1 cellular context compared by ENCODE assay signal in genomic region chr19:52941523-52941922, GRCh38.
TF ChIP-seq lines count a peak whose summit lies in the region.
"Not testable (repeated sequence)": the region's sequence is repeated elsewhere in the genome, so short reads cannot be mapped to it uniquely, and the experiment has no call there.

No MANE protein-coding gene starts in this region.

TF ChIP-seq in K562, 482 proteins besides CTCF, POLR2A, EP300 and RAD21:
- TF ChIP-seq POLR2B (IDR thresholded peaks at IDR 0.05; ENCODE audit: low read depth, partially characterized antibody): peak; percentile 17
- peak; percentile 12; the same call in 1 of the 2 replicates for TF ChIP-seq PKNOX1 (IDR thresholded peaks at IDR 0.05)
- TF ChIP-seq, protein P1, sequence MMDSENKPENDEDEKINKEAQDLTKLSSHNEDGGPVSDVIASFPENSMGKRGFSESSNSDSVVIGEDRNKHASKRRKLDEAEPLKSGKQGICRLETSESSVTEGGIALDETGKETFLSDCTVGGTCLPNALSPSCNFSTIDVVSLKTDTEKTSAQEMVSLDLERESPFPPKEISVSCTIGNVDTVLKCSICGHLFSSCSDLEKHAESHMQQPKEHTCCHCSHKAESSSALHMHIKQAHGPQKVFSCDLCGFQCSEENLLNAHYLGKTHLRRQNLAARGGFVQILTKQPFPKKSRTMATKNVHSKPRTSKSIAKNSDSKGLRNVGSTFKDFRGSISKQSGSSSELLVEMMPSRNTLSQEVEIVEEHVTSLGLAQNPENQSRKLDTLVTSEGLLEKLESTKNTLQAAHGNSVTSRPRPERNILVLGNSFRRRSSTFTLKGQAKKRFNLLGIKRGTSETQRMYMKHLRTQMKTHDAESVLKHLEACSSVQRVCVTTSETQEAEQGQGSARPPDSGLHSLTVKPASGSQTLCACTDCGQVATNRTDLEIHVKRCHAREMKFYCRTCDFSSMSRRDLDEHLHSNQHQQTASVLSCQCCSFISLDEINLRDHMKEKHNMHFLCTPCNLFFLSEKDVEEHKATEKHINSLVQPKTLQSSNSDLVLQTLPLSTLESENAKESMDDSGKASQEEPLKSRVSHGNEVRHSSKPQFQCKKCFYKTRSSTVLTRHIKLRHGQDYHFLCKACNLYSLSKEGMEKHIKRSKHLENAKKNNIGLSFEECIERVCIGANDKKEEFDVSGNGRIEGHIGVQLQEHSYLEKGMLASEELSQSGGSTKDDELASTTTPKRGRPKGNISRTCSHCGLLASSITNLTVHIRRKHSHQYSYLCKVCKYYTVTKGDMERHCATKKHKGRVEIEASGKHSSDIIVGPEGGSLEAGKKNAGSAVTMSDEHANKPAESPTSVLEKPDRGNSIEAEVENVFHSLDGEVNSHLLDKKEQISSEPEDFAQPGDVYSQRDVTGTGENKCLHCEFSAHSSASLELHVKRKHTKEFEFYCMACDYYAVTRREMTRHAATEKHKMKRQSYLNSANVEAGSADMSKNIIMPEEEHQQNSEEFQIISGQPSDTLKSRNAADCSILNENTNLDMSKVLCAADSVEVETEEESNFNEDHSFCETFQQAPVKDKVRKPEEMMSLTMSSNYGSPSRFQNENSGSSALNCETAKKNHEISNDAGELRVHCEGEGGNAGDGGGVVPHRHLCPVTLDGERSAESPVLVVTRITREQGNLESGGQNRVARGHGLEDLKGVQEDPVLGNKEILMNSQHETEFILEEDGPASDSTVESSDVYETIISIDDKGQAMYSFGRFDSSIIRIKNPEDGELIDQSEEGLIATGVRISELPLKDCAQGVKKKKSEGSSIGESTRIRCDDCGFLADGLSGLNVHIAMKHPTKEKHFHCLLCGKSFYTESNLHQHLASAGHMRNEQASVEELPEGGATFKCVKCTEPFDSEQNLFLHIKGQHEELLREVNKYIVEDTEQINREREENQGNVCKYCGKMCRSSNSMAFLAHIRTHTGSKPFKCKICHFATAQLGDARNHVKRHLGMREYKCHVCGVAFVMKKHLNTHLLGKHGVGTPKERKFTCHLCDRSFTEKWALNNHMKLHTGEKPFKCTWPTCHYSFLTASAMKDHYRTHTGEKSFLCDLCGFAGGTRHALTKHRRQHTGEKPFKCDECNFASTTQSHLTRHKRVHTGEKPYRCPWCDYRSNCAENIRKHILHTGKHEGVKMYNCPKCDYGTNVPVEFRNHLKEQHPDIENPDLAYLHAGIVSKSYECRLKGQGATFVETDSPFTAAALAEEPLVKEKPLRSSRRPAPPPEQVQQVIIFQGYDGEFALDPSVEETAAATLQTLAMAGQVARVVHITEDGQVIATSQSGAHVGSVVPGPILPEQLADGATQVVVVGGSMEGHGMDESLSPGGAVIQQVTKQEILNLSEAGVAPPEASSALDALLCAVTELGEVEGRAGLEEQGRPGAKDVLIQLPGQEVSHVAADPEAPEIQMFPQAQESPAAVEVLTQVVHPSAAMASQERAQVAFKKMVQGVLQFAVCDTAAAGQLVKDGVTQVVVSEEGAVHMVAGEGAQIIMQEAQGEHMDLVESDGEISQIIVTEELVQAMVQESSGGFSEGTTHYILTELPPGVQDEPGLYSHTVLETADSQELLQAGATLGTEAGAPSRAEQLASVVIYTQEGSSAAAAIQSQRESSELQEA (IDR thresholded peaks at IDR 0.05; ENCODE audit: low read depth): peak; percentile 39; the same call in 1 of the 2 replicates
- peak; percentile 66; the same call in 1 of the 2 replicates for TF ChIP-seq HLTF (IDR thresholded peaks at IDR 0.05)
- 0 out of 2 replicates have a peak, but pooled peaks have one; percentile 54 for TF ChIP-seq OTX1 (CRISPR knock-in tag; IDR thresholded peaks at IDR 0.05)
- TF ChIP-seq MTA2 (IDR thresholded peaks at IDR 0.05; ENCODE audit: low read depth): 0 out of 2 replicates have a peak, but pooled peaks have one; percentile 8
- peak; percentile 28 for TF ChIP-seq BRD9 (IDR thresholded peaks at IDR 0.05; ENCODE audit: low read depth, partially characterized antibody)
- TF ChIP-seq, protein P2, sequence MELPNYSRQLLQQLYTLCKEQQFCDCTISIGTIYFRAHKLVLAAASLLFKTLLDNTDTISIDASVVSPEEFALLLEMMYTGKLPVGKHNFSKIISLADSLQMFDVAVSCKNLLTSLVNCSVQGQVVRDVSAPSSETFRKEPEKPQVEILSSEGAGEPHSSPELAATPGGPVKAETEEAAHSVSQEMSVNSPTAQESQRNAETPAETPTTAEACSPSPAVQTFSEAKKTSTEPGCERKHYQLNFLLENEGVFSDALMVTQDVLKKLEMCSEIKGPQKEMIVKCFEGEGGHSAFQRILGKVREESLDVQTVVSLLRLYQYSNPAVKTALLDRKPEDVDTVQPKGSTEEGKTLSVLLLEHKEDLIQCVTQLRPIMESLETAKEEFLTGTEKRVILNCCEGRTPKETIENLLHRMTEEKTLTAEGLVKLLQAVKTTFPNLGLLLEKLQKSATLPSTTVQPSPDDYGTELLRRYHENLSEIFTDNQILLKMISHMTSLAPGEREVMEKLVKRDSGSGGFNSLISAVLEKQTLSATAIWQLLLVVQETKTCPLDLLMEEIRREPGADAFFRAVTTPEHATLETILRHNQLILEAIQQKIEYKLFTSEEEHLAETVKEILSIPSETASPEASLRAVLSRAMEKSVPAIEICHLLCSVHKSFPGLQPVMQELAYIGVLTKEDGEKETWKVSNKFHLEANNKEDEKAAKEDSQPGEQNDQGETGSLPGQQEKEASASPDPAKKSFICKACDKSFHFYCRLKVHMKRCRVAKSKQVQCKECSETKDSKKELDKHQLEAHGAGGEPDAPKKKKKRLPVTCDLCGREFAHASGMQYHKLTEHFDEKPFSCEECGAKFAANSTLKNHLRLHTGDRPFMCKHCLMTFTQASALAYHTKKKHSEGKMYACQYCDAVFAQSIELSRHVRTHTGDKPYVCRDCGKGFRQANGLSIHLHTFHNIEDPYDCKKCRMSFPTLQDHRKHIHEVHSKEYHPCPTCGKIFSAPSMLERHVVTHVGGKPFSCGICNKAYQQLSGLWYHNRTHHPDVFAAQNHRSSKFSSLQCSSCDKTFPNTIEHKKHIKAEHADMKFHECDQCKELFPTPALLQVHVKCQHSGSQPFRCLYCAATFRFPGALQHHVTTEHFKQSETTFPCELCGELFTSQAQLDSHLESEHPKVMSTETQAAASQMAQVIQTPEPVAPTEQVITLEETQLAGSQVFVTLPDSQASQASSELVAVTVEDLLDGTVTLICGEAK (IDR thresholded peaks at IDR 0.05): 0 out of 2 replicates have a peak, but pooled peaks have one; percentile 8
- TF ChIP-seq, protein P2 (CRISPR knock-in tag; IDR thresholded peaks at IDR 0.05): not testable (repeated sequence)
- peak; percentile 32; the same call in 1 of the 2 replicates for TF ChIP-seq DPF2 (IDR thresholded peaks at IDR 0.05)
- TF ChIP-seq ZEB2 (IDR thresholded peaks at IDR 0.05): 0 out of 2 replicates have a peak, but pooled peaks have one; percentile 36
- TF ChIP-seq, protein P3, sequence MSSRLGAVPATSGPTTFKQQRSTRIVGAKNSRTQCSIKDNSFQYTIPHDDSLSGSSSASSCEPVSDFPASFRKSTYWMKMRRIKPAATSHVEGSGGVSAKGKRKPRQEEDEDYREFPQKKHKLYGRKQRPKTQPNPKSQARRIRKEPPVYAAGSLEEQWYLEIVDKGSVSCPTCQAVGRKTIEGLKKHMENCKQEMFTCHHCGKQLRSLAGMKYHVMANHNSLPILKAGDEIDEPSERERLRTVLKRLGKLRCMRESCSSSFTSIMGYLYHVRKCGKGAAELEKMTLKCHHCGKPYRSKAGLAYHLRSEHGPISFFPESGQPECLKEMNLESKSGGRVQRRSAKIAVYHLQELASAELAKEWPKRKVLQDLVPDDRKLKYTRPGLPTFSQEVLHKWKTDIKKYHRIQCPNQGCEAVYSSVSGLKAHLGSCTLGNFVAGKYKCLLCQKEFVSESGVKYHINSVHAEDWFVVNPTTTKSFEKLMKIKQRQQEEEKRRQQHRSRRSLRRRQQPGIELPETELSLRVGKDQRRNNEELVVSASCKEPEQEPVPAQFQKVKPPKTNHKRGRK (tag; IDR thresholded peaks at IDR 0.05): peak; percentile 77
- 0 out of 2 replicates have a peak, but pooled peaks have one; percentile 66 for TF ChIP-seq LARP7 (IDR thresholded peaks at IDR 0.05)
- 0 out of 2 replicates have a peak, but pooled peaks have one; percentile 28 for TF ChIP-seq NBN (IDR thresholded peaks at IDR 0.05; ENCODE audit: low read depth)
- TF ChIP-seq THRB (CRISPR knock-in tag; conservative IDR thresholded peaks at IDR 0.05): 0 out of 2 replicates have a peak, but pooled peaks have one; percentile 5
- peak in 1 of 2 experiments; percentile 23; a peak in 1 of 4 replicates for TF ChIP-seq MLLT1 (IDR thresholded peaks at IDR 0.05)
- TF ChIP-seq HDAC1 (IDR thresholded peaks at IDR 0.05): 0 out of 4 replicates have a peak, but pooled peaks of 1 of the 2 experiments have one; percentile 16
- 0 out of 2 replicates have a peak, but pooled peaks have one; percentile 18 for TF ChIP-seq HDAC2 (IDR thresholded peaks at IDR 0.05)
TF ChIP-seq in K562: peak in this region for 17; not testable (repeated sequence) for 465.
